In genomic region chr2:38528008-38528442, GRCh38 we compare ENCODE assay signal across 8 cellular contexts.
A peak's percentile ranks its signal among the peaks of the same experiment; 100 is the strongest.
DNase-seq lines count a peak whose midpoint lies in the region; ATAC-seq lines count a peak whose summit lies in the region.

No MANE protein-coding gene starts in this region.

- peaks cover 5% of the 10 kb centered on the region for H3K4me1 Mint-ChIP-seq in activated CD4-positive, alpha-beta T cell treated with anti-CD3 and anti-CD28 coated beads for 36 hours
- H3K4me1 Mint-ChIP-seq in activated naive CD8-positive, alpha-beta T cell treated with anti-CD3 and anti-CD28 coated beads for 36 hours = peaks cover 5% of the 10 kb centered on the region

- no peak overlapping the region for H3K27ac Mint-ChIP-seq in activated CD4-positive, alpha-beta T cell treated with anti-CD3 and anti-CD28 coated beads for 36 hours
- no peak overlapping the region for H3K27ac Mint-ChIP-seq in activated naive CD8-positive, alpha-beta T cell treated with anti-CD3 and anti-CD28 coated beads for 36 hours

- H3K36me3 Mint-ChIP-seq in activated CD4-positive, alpha-beta T cell treated with anti-CD3 and anti-CD28 coated beads for 36 hours (ENCODE audit: low read depth) = no peaks in the 10 kb centered on the region
- H3K36me3 Mint-ChIP-seq in activated naive CD8-positive, alpha-beta T cell treated with anti-CD3 and anti-CD28 coated beads for 36 hours = no peaks in the 10 kb centered on the region

- intact Hi-C loops in activated CD4-positive, alpha-beta T cell treated with anti-CD3 and anti-CD28 coated beads for 36 hours (cut with DNase I, micrococcal nuclease) = no loop called here
- intact Hi-C loops in left cardiac atrium (cut with DNase I) = no loop called here

- peak; percentile 78 for DNase-seq in activated CD4-positive, alpha-beta T cell treated with anti-CD3 and anti-CD28 coated beads for 36 hours
- no peak for DNase-seq in activated CD4-positive, alpha-beta T cell treated with anti-CD3 and anti-CD28 coated beads, Interleukin-2, amount 50 U/mL, for 1 hour
- DNase-seq in NCI-H82 treated with DMSO at 0.1 percent for 48 hours (lab: John Stamatoyannopoulos, UW; ENCODE audit: unreplicated experiment) (peak; percentile 20), left cardiac atrium (peak; percentile 62), putamen (ENCODE audit: low spot score) (peak; percentile 52)
- peak; percentile 73 for DNase-seq in activated naive CD8-positive, alpha-beta T cell treated with anti-CD3 and anti-CD28 coated beads for 36 hours

- CTCF ChIA-PET in activated CD4-positive, alpha-beta T cell treated with anti-CD3 and anti-CD28 coated beads for 36 hours (lab: Charles Lee) = interaction anchor here (0.5 to 1.4 kb wide), 4 partner anchors 20 to 331 kb away, joined by 3 read pairs; no protein-coding TSS in a partner anchor

- POLR2A ChIA-PET in activated CD4-positive, alpha-beta T cell treated with anti-CD3 and anti-CD28 coated beads for 36 hours (lab: Charles Lee) = no interaction called here

- H3K4me3 Mint-ChIP-seq in activated CD4-positive, alpha-beta T cell treated with anti-CD3 and anti-CD28 coated beads for 36 hours = peak overlapping the region; percentile 40
- peak overlapping the region; percentile 52 for H3K4me3 Mint-ChIP-seq in activated naive CD8-positive, alpha-beta T cell treated with anti-CD3 and anti-CD28 coated beads for 36 hours

- ATAC-seq in activated CD4-positive, alpha-beta T cell treated with anti-CD3 and anti-CD28 coated beads for 36 hours = peak; percentile 90
- peak; percentile 67 to 79 for ATAC-seq in left cardiac atrium
- no peak for ATAC-seq in HG02840 (IDR thresholded peaks at IDR 0.05; ENCODE audit: low FRiP score, unreplicated experiment)
- no peak for ATAC-seq in HG03025 (IDR thresholded peaks at IDR 0.05; ENCODE audit: low FRiP score, unreplicated experiment)

- no peaks in the 10 kb centered on the region for H3K9me3 Mint-ChIP-seq in activated CD4-positive, alpha-beta T cell treated with anti-CD3 and anti-CD28 coated beads for 36 hours (ENCODE audit: low read depth)
- H3K9me3 Mint-ChIP-seq in activated naive CD8-positive, alpha-beta T cell treated with anti-CD3 and anti-CD28 coated beads for 36 hours = no peaks in the 10 kb centered on the region

- peaks cover 21% of the 10 kb centered on the region for H3K27me3 Mint-ChIP-seq in activated CD4-positive, alpha-beta T cell treated with anti-CD3 and anti-CD28 coated beads for 36 hours
- peaks cover 44% of the 10 kb centered on the region for H3K27me3 Mint-ChIP-seq in activated naive CD8-positive, alpha-beta T cell treated with anti-CD3 and anti-CD28 coated beads for 36 hours

Comparison
In these comparisons a context has a peak if more than half of its experiments do, and no peak if none do; other contexts are left out.
1. ATAC-seq: peak in activated CD4-positive, alpha-beta T cell treated with anti-CD3 and anti-CD28 coated beads for 36 hours (single experiment) and left cardiac atrium (2 of 2); none in HG02840 (single experiment) and HG03025 (single experiment).